Comparison of ENCODE assay signal across 13 cellular contexts in genomic region chr12:56146492-56147460, GRCh38. TPM values are rescaled to one million over a fixed set of nuclear protein-coding genes. Genes with fewer than 3 reads are reported as not detected.
DNase-seq lines count a peak whose midpoint lies in the region; ATAC-seq and TF ChIP-seq lines count a peak whose summit lies in the region.
"Had no signal": no experiment of that assay in that cellular context is flagged by ENCODE, and none has a peak within 500 bp of the region (broad histone marks: within the 10 kb centered on the region; RNA-seq: fewer than 3 reads in every experiment).

No MANE protein-coding gene starts in this region.

- H3K27ac ChIP-seq in right lobe of liver (no peak overlapping the region), upper lobe of right lung (peak overlapping the region; percentile 31), upper lobe of left lung (peak overlapping the region in 2 of 4 donors; percentile 21 to 30)
- H3K27ac ChIP-seq: brain microvascular endothelial cell, epithelial cell of prostate had no signal

- WGBS in right lobe of liver (ENCODE audit: insufficient coverage, low coverage, low lambda C conversion rate, missing lambda C conversion rate) = 72% methylated on average over 11 of the region's 13 CpGs
- 62 to 67% methylated on average over 13 of the region's 13 CpGs for WGBS in upper lobe of left lung, 2 donors

- H3K4me3 Mint-ChIP-seq in chondrocyte (ENCODE audit: unreplicated experiment) (no peak overlapping the region), glutamatergic neuron (ENCODE audit: unreplicated experiment) (no peak overlapping the region)
- H3K4me3 Mint-ChIP-seq: activated T-helper 1 cell treated with anti-CD3 and anti-CD28 coated beads, Interleukin-12 subunit alpha, Interleukin-12 subunit beta, Interleukin-2, Interleukin-4 antibody, amounts not matched to agents 30 ng/mL and 10 ng/mL and 1 ng/mL, durations not matched to agents 14 hours and 24 hours and 36 hours had no signal

- intact Hi-C loops in Right ventricle myocardium superior (cut with DNase I) (no loop called here), cardiac septum (cut with DNase I) (no loop called here), right lobe of liver (cut with DNase I) (no loop called here), upper lobe of right lung (cut with DNase I) (no loop called here)

- peak overlapping the region; percentile 76 for H3K27ac Mint-ChIP-seq in chondrocyte (ENCODE audit: unreplicated experiment)
- no peak overlapping the region for H3K27ac Mint-ChIP-seq in glutamatergic neuron (ENCODE audit: unreplicated experiment)
- H3K27ac Mint-ChIP-seq: activated T-helper 1 cell treated with anti-CD3 and anti-CD28 coated beads, Interleukin-12 subunit alpha, Interleukin-12 subunit beta, Interleukin-2, Interleukin-4 antibody, amounts not matched to agents 30 ng/mL and 10 ng/mL and 1 ng/mL, durations not matched to agents 14 hours and 24 hours and 36 hours had no signal

- H3K27me3 ChIP-seq in right lobe of liver = no peaks in the 10 kb centered on the region
- no peaks in the 10 kb centered on the region for H3K27me3 ChIP-seq in upper lobe of right lung
- H3K27me3 ChIP-seq in upper lobe of left lung = no peaks in the 10 kb centered on the region
- H3K27me3 ChIP-seq: brain microvascular endothelial cell had no signal

- H3K36me3 Mint-ChIP-seq in chondrocyte (ENCODE audit: low read depth) = peaks cover 24% of the 10 kb centered on the region
- H3K36me3 Mint-ChIP-seq in glutamatergic neuron (ENCODE audit: unreplicated experiment) = peaks cover 6% of the 10 kb centered on the region

- H3K4me1 Mint-ChIP-seq in chondrocyte (ENCODE audit: low read depth) (peaks cover 27% of the 10 kb centered on the region), glutamatergic neuron (ENCODE audit: low read depth, unreplicated experiment) (peaks cover 5% of the 10 kb centered on the region)

- H3K27me3 Mint-ChIP-seq in chondrocyte (ENCODE audit: low read depth) = no peaks in the 10 kb centered on the region
- no peaks in the 10 kb centered on the region for H3K27me3 Mint-ChIP-seq in glutamatergic neuron (ENCODE audit: unreplicated experiment)

- TF ChIP-seq EP300 in upper lobe of left lung (IDR thresholded peaks at IDR 0.05) = no peak

- no peaks in the 10 kb centered on the region for H3K9me3 ChIP-seq in right lobe of liver
- H3K9me3 ChIP-seq in upper lobe of right lung = no peaks in the 10 kb centered on the region
- no peaks in the 10 kb centered on the region for H3K9me3 ChIP-seq in upper lobe of left lung

- ATAC-seq in Right ventricle myocardium superior (ENCODE audit: poor library complexity) = peak; percentile 7
- ATAC-seq in right lobe of liver = peak in 3 of 4 donors; percentile 15 to 26 (median 25)
- ATAC-seq in upper lobe of right lung = no peak
- no peak for ATAC-seq in upper lobe of left lung (ENCODE audit: low FRiP score in 2 of 2)
- no peak for ATAC-seq in HG03159 (IDR thresholded peaks at IDR 0.05; ENCODE audit: unreplicated experiment)

- H3K4me1 ChIP-seq in right lobe of liver = peaks cover 0 to 8% (median 6%) of the 10 kb centered on the region in 4 donors
- peaks cover 27% of the 10 kb centered on the region for H3K4me1 ChIP-seq in upper lobe of right lung
- peaks cover 27 to 37% (median 30%) of the 10 kb centered on the region in 4 donors for H3K4me1 ChIP-seq in upper lobe of left lung

- H3K36me3 ChIP-seq in right lobe of liver = peaks cover 0 to 36% (median 7%) of the 10 kb centered on the region in 4 donors
- peaks cover 39% of the 10 kb centered on the region for H3K36me3 ChIP-seq in upper lobe of right lung
- peaks cover 5 to 37% (median 27%) of the 10 kb centered on the region in 4 donors for H3K36me3 ChIP-seq in upper lobe of left lung

- H3K4me3 ChIP-seq in right lobe of liver = no peak overlapping the region
- no peak overlapping the region for H3K4me3 ChIP-seq in upper lobe of right lung
- H3K4me3 ChIP-seq in upper lobe of left lung = no peak overlapping the region

- TF ChIP-seq POLR2A in right lobe of liver (IDR thresholded peaks at IDR 0.05) = no peak
- TF ChIP-seq POLR2A in upper lobe of left lung (IDR thresholded peaks at IDR 0.05) = no peak

- TF ChIP-seq CTCF in chondrocyte (IDR thresholded peaks at IDR 0.05) (no peak), right lobe of liver (IDR thresholded peaks at IDR 0.05) (no peak), upper lobe of right lung (IDR thresholded peaks at IDR 0.05) (no peak), upper lobe of left lung (IDR thresholded peaks at IDR 0.05) (no peak), glutamatergic neuron (IDR thresholded peaks at IDR 0.05; ENCODE audit: partially characterized antibody, unreplicated experiment) (no peak)

- no peaks in the 10 kb centered on the region for H3K9me3 Mint-ChIP-seq in chondrocyte (ENCODE audit: low read depth)
- peaks cover 4% of the 10 kb centered on the region for H3K9me3 Mint-ChIP-seq in glutamatergic neuron (ENCODE audit: unreplicated experiment)
- H3K9me3 Mint-ChIP-seq: activated T-helper 1 cell treated with anti-CD3 and anti-CD28 coated beads, Interleukin-12 subunit alpha, Interleukin-12 subunit beta, Interleukin-2, Interleukin-4 antibody, amounts not matched to agents 30 ng/mL and 10 ng/mL and 1 ng/mL, durations not matched to agents 14 hours and 24 hours and 36 hours had no signal

- DNase-seq in Right ventricle myocardium superior (no peak), cardiac septum (ENCODE audit: low spot score) (no peak), chondrocyte (ENCODE audit: low spot score) (no peak), right lobe of liver (peak in 1 of 3 donors; percentile 20), upper lobe of right lung (no peak), upper lobe of left lung (no peak), glutamatergic neuron (no peak)
- DNase-seq: brain microvascular endothelial cell; NCI-H2227 treated with DMSO at 0.1 percent for 48 hours; stimulated activated CD4-positive, alpha-beta T cell treated with anti-CD3 and anti-CD28 coated beads, Interleukin-15, amount 100 ng/mL, for 24 hours had no signal

RNA-seq across cellular contexts. Expression of gene MYL6B, which starts 5.6 kb away (rescaled TPM):
- total RNA-seq in Right ventricle myocardium superior (42.7 TPM), cardiac septum (37.6 TPM), chondrocyte (70.5 to 79.7 TPM (median 75.2 TPM) in 3 replicates), right lobe of liver (10 to 100 TPM in 5 of 6 experiments, 1 to 10 TPM in 1; 4.9 to 18.7 (median 12.6) TPM), upper lobe of right lung (19.5 TPM), upper lobe of left lung (10 to 100 TPM; 10.5 to 38.4 (median 29.1) TPM), glutamatergic neuron (ENCODE audit: unreplicated experiment) (232 TPM)

RNA-seq across cellular contexts. Expression of gene MYL6, which starts 11.4 kb away (rescaled TPM):
- total RNA-seq in Right ventricle myocardium superior = 513 TPM
- 792 TPM for total RNA-seq in cardiac septum
- 1,367 to 2,282 TPM (median 2,236 TPM) in 3 replicates for total RNA-seq in chondrocyte
- 100 to 1,000 TPM; 409 to 644 (median 490) TPM for total RNA-seq in right lobe of liver
- 1,254 TPM for total RNA-seq in upper lobe of right lung
- 1,000 to 10,000 TPM in 5 of 6 donors, 100 to 1,000 TPM in 1; 665 to 1,935 (median 1,528) TPM for total RNA-seq in upper lobe of left lung
- 2,223 TPM for total RNA-seq in glutamatergic neuron (ENCODE audit: unreplicated experiment)

RNA-seq across cellular contexts. Expression of gene ESYT1, which starts 18.7 kb away (rescaled TPM):
- total RNA-seq in Right ventricle myocardium superior (27.0 TPM), cardiac septum (36.2 TPM), chondrocyte (127 to 155 TPM (median 144 TPM) in 3 replicates), right lobe of liver (100 to 1,000 TPM in 1 of 6 experiments, 10 to 100 TPM in 5; 56.5 to 117 (median 70.3) TPM), upper lobe of right lung (101 TPM), upper lobe of left lung (100 to 1,000 TPM in 5 of 6 donors, 10 to 100 TPM in 1; 73.9 to 132 (median 112) TPM), glutamatergic neuron (ENCODE audit: unreplicated experiment) (144 TPM)

RNA-seq across cellular contexts. Expression of gene ZC3H10, which starts 28.7 kb away (rescaled TPM):
- total RNA-seq in Right ventricle myocardium superior = 5.8 TPM
- total RNA-seq in cardiac septum = 6.0 TPM
- 5.0 to 11.2 TPM (median 8.0 TPM) in 3 replicates for total RNA-seq in chondrocyte
- total RNA-seq in right lobe of liver = 1 to 10 TPM; 1.7 to 5.4 (median 3.2) TPM
- total RNA-seq in upper lobe of right lung = 8.4 TPM
- total RNA-seq in upper lobe of left lung = 10 to 100 TPM in 2 of 6 donors, 1 to 10 TPM in 4; 2.1 to 22.0 (median 6.4) TPM
- total RNA-seq in glutamatergic neuron (ENCODE audit: unreplicated experiment) = 11.1 TPM

RNA-seq across cellular contexts. Expression of gene RPL41, which starts 30.3 kb away (rescaled TPM):
- total RNA-seq in Right ventricle myocardium superior (1,888 TPM), cardiac septum (1,517 TPM), chondrocyte (2,552 to 3,030 TPM (median 2,631 TPM) in 3 replicates), right lobe of liver (1,000 to 10,000 TPM in 4 of 6 experiments, 100 to 1,000 TPM in 2; 516 to 1,547 (median 1,257) TPM), upper lobe of right lung (2,726 TPM), upper lobe of left lung (1,000 to 10,000 TPM; 1,377 to 3,349 (median 3,110) TPM), glutamatergic neuron (ENCODE audit: unreplicated experiment) (1,433 TPM)

Comparison
In these comparisons a context has a peak if more than half of its experiments do, and no peak if none do; other contexts are left out.
1. ATAC-seq: peak in Right ventricle myocardium superior (single experiment) and right lobe of liver (3 of 4); none in upper lobe of right lung (single experiment), upper lobe of left lung (0 of 2) and HG03159 (single experiment).